10 cellular contexts compared by ENCODE assay signal in the genomic region with DNA sequence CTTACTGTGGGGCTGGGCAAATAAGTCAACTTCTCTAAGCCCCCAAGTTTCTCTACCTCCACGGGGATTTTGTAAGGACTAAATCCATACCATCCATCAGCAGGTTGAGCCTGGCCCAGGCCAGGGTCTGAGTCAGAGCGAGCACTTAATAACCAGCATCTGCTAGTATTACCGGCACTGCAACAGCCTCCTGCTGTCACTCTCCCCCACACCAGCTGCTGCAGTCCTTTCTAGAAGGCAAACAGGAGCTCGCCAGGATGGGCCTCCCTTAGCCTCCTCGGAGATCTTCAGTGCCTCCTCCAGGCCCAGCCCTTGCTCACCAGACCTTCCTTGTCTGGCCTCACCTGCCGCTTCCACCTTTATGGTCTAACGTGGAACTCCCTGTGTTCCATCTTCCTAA. TPM values are rescaled to one million over a fixed set of nuclear protein-coding genes. Genes with fewer than 3 reads are reported as not detected.
A peak's percentile ranks its signal among the peaks of the same experiment; 100 is the strongest.
DNase-seq lines count a peak whose midpoint lies in the region; ATAC-seq and TF ChIP-seq lines count a peak whose summit lies in the region.
"Had no signal": no experiment of that assay in that cellular context is flagged by ENCODE, and none has a peak within 500 bp of the region (broad histone marks: within the 10 kb centered on the region; RNA-seq: fewer than 3 reads in every experiment).

No MANE protein-coding gene starts in this region.

- POLR2A ChIA-PET in CD4-positive, alpha-beta memory T cell (lab: Charles Lee; ENCODE audit: partially characterized antibody) = interaction anchor here (1.2 to 3.4 kb wide), 4 partner anchors 10 to 99 kb away, joined by 3 to 15 read pairs (median 3); a partner anchor contains a TSS

- in situ Hi-C loops in GM13977 (cut with MboI; ENCODE audit: low pct_unique_long_range_greater_than_20kb, low sequenced_read_pairs, unreplicated experiment) = no loop called here

- H3K4me1 ChIP-seq in CD4-positive, alpha-beta memory T cell (ENCODE audit: insufficient read depth, low read length) = peaks cover 67% of the 10 kb centered on the region

- peaks cover under 1% of the 10 kb centered on the region for H3K36me3 ChIP-seq in CD4-positive, alpha-beta memory T cell (ENCODE audit: insufficient read depth, low read length)

- peaks cover 47 to 83% (median 63%) of the 10 kb centered on the region in 4 donors for H3K4me1 Mint-ChIP-seq in CD4-positive, alpha-beta memory T cell
- H3K4me1 Mint-ChIP-seq in osteocyte (ENCODE audit: unreplicated experiment) = peaks cover 56% of the 10 kb centered on the region

- no peak for DNase-seq in CD4-positive, alpha-beta memory T cell
- DNase-seq in NCI-H69 (lab: John Stamatoyannopoulos, UW) = peak; percentile 37
- DNase-seq in osteocyte (ENCODE audit: extremely low spot score, unreplicated experiment) = no peak
- no peak for DNase-seq in NCI-H1048 (lab: John Stamatoyannopoulos, UW)
- DNase-seq in GM13977 (ENCODE audit: low spot score) = no peak
- DNase-seq: activated T-cell treated with anti-CD3 and anti-CD28 coated beads for 4 hours had no signal

- peaks cover 4 to 38% of the 10 kb centered on the region in 2 donors for H3K36me3 Mint-ChIP-seq in CD4-positive, alpha-beta memory T cell
- H3K36me3 Mint-ChIP-seq in osteocyte (ENCODE audit: unreplicated experiment) = peaks cover 5% of the 10 kb centered on the region

- intact Hi-C loops in CD4-positive, alpha-beta memory T cell (cut with micrococcal nuclease) = no loop called here

- H3K4me3 ChIP-seq in CD4-positive, alpha-beta memory T cell (ENCODE audit: low read length in 2 of 2) = no peak overlapping the region

- peak overlapping the region; percentile 4 to 99 (median 97) for H3K27ac Mint-ChIP-seq in CD4-positive, alpha-beta memory T cell
- H3K27ac Mint-ChIP-seq in osteocyte (ENCODE audit: unreplicated experiment) = peak overlapping the region; percentile 45

- CTCF ChIA-PET in CD4-positive, alpha-beta memory T cell (lab: Charles Lee; ENCODE audit: partially characterized antibody) = no interaction called here

- no peaks in the 10 kb centered on the region for H3K27me3 Mint-ChIP-seq in CD4-positive, alpha-beta memory T cell
- H3K27me3 Mint-ChIP-seq in osteocyte (ENCODE audit: unreplicated experiment) = no peaks in the 10 kb centered on the region

- H3K4me3 Mint-ChIP-seq in CD4-positive, alpha-beta memory T cell = peak overlapping the region in 5 of 8 donors; percentile 51 to 99 (median 98)
- no peak overlapping the region for H3K4me3 Mint-ChIP-seq in osteocyte (ENCODE audit: unreplicated experiment)

- no peak overlapping the region for H3K27ac ChIP-seq in CD4-positive, alpha-beta memory T cell (ENCODE audit: low read depth, low read length)

- peaks cover 0 to 7% (median 0%) of the 10 kb centered on the region in 8 donors for H3K9me3 Mint-ChIP-seq in CD4-positive, alpha-beta memory T cell
- no peaks in the 10 kb centered on the region for H3K9me3 Mint-ChIP-seq in osteocyte (ENCODE audit: unreplicated experiment)

- no peaks in the 10 kb centered on the region for H3K9me3 ChIP-seq in CD4-positive, alpha-beta memory T cell (ENCODE audit: control insufficient read depth in 1 of 2, low read length in 2 of 2)

- ATAC-seq in esophagus mucosa = peak; percentile 10
- no peak for ATAC-seq in GM21515 (IDR thresholded peaks at IDR 0.05; ENCODE audit: unreplicated experiment)
- ATAC-seq in GM21737 (IDR thresholded peaks at IDR 0.05; ENCODE audit: unreplicated experiment) = no peak

- TF ChIP-seq CTCF in osteocyte (IDR thresholded peaks at IDR 0.05) = no peak
- TF ChIP-seq CTCF in GM13977 (IDR thresholded peaks at IDR 0.05; ENCODE audit: extremely low read depth, insufficient read depth, missing control alignments) = no peak

- H3K27me3 ChIP-seq in CD4-positive, alpha-beta memory T cell (ENCODE audit: insufficient read depth, low read length) = no peaks in the 10 kb centered on the region

RNA-seq across cellular contexts. Expression of a gene that starts 3.2 kb away (rescaled TPM):
- 10 to 100 TPM; 84.1 to 88.1 TPM for total RNA-seq in CD4-positive, alpha-beta memory T cell
- polyA plus RNA-seq in CD4-positive, alpha-beta memory T cell = 100 to 1,000 TPM in 1 of 2 donors, 10 to 100 TPM in 1; 90.8 to 129 TPM
- total RNA-seq in esophagus mucosa (96.2 TPM), osteocyte (104 TPM in 2 replicates)

RNA-seq across cellular contexts. Expression of a gene that starts 27.7 kb away (rescaled TPM):
- total RNA-seq in CD4-positive, alpha-beta memory T cell = 1 to 10 TPM; 4.0 to 4.3 TPM
- 10 to 100 TPM in 1 of 2 donors, 1 to 10 TPM in 1; 4.8 to 10.6 TPM for polyA plus RNA-seq in CD4-positive, alpha-beta memory T cell
- total RNA-seq in esophagus mucosa = 9.8 TPM
- total RNA-seq in osteocyte = 14.5 and 21.9 TPM in 2 replicates

RNA-seq across cellular contexts. Expression of a gene that starts 40.0 kb away (rescaled TPM):
- not detected for total RNA-seq in CD4-positive, alpha-beta memory T cell
- not detected for polyA plus RNA-seq in CD4-positive, alpha-beta memory T cell
- total RNA-seq in esophagus mucosa (0.12 TPM), osteocyte (0.05 TPM in 1 of 2 replicates, not detected in the other)
- total RNA-seq: NCI-H460 had no signal
